1 cellular context compared by ENCODE assay signal in the genomic region with DNA sequence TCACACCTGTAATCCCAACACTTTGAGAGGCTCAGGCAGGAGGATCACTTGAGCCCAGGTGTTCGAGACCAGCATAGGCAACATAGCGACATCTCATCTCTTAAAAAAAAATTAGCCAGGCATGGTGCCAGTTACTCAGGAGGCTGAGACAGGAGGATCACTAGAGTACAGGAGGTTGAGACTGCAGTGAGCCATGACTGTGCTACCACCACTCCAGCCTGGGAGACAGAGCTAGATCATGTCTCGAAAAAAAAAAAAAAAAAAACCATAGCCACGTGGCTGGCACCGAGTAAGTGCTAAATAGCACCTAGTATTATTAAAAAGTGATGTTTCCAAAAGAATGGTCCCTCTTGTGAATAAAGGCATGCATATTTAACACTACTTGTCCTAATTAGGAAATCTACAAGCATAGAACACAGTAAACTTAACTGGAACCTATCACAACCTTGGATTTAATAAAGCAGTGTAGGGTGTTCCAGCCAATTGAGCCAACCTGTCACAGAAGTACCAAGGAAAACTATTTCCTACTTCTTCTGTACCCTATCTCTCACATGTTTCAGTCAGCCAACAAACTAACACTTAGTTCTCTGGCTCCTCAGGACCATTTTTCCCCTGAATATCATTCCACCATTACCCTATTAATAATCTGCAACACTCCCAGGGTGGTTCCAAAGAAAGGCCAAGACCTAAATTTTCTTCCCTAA.
TF ChIP-seq lines count a peak whose summit lies in the region.

No MANE protein-coding gene starts in this region.

TF ChIP-seq in WTC11, 78 proteins besides CTCF, POLR2A, EP300 and RAD21:
- no peak for TF ChIP-seq ZNF416 (CRISPR knock-in tag; IDR thresholded peaks at IDR 0.05)
- TF ChIP-seq, protein P1, sequence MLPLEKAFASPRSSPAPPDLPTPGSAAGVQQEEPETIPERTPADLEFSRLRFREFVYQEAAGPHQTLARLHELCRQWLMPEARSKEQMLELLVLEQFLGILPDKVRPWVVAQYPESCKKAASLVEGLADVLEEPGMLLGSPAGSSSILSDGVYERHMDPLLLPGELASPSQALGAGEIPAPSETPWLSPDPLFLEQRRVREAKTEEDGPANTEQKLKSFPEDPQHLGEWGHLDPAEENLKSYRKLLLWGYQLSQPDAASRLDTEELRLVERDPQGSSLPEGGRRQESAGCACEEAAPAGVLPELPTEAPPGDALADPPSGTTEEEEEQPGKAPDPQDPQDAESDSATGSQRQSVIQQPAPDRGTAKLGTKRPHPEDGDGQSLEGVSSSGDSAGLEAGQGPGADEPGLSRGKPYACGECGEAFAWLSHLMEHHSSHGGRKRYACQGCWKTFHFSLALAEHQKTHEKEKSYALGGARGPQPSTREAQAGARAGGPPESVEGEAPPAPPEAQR (CRISPR knock-in tag; IDR thresholded peaks at IDR 0.05) = no peak
- TF ChIP-seq TCF7 (CRISPR knock-in tag; IDR thresholded peaks at IDR 0.05; ENCODE audit: low read depth) = no peak
- no peak for TF ChIP-seq ELF4 (CRISPR knock-in tag; IDR thresholded peaks at IDR 0.05; ENCODE audit: low read depth)
- TF ChIP-seq, protein P2, sequence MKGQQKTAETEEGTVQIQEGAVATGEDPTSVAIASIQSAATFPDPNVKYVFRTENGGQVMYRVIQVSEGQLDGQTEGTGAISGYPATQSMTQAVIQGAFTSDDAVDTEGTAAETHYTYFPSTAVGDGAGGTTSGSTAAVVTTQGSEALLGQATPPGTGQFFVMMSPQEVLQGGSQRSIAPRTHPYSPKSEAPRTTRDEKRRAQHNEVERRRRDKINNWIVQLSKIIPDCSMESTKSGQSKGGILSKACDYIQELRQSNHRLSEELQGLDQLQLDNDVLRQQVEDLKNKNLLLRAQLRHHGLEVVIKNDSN (CRISPR knock-in tag; IDR thresholded peaks at IDR 0.05) = no peak
- no peak for TF ChIP-seq ZNF232 (CRISPR knock-in tag; IDR thresholded peaks at IDR 0.05)
